In the genomic region with DNA sequence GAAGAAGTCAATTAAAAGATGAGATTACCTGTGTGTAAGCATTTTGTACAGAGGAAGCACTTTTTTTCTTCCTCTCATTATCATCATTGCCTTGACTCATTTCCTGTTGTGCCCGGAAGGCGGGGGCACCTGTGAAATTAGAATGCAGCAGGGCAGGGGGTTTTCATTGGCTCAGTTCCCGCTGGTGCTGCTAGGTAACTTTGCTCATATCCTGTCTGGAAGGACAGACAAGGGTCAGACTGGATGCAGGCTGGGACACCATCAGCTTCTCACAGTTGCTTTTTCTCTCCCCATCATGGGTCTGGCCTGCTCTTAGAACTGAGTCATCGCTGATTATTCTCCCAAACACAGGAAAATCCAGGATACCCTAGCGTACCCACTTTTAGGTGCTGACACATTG, we compare ENCODE assay signal across 11 cellular contexts.
DNase-seq lines count a peak whose midpoint lies in the region; ATAC-seq and TF ChIP-seq lines count a peak whose summit lies in the region.
"Had no signal": no experiment of that assay in that cellular context is flagged by ENCODE, and none has a peak within 500 bp of the region (broad histone marks: within the 10 kb centered on the region; RNA-seq: fewer than 3 reads in every experiment).

No MANE protein-coding gene starts in this region.

- H3K4me3 ChIP-seq in CD4-positive, alpha-beta memory T cell (ENCODE audit: low read length in 2 of 2) = no peak overlapping the region
- no peak overlapping the region for H3K4me3 ChIP-seq in Caco-2 (ENCODE audit: low read depth, low read length)
- H3K4me3 ChIP-seq: BLaER1, SJSA1, smooth muscle cell had no signal

- H3K4me1 ChIP-seq in CD4-positive, alpha-beta memory T cell (ENCODE audit: insufficient read depth, low read length) = peaks cover 15% of the 10 kb centered on the region
- H3K4me1 ChIP-seq in Caco-2 = peaks cover 3% of the 10 kb centered on the region; the same call in 1 of the 2 replicates
- H3K4me1 ChIP-seq: BLaER1 had no signal

- POLR2A ChIA-PET in CD4-positive, alpha-beta memory T cell (lab: Charles Lee; ENCODE audit: partially characterized antibody) = no interaction called here
- POLR2A ChIA-PET in Caco-2 (lab: Charles Lee) = no interaction called here

- ATAC-seq in activated T-cell treated with anti-CD3 and anti-CD28 coated beads, Interleukin-2, amount 50 U/mL, for 4 hours = peak; percentile 85 to 95
- ATAC-seq in memory B cell (ENCODE audit: low read depth) = peak; percentile 38

- no TSS peak for BruUV-seq in Caco-2 (replicated peaks; lab: Mats Ljungman, UMichigan)

- H3K27me3 ChIP-seq in CD4-positive, alpha-beta memory T cell (ENCODE audit: insufficient read depth, low read length) = peaks cover 4% of the 10 kb centered on the region
- H3K27me3 ChIP-seq in Caco-2 (replicated peaks; ENCODE audit: control insufficient read depth, insufficient read depth, low read length) = no peaks in the 10 kb centered on the region
- H3K27me3 ChIP-seq: BLaER1, SJSA1 had no signal

- no peaks in the 10 kb centered on the region for H3K9me3 ChIP-seq in CD4-positive, alpha-beta memory T cell (ENCODE audit: control insufficient read depth in 1 of 2, low read length in 2 of 2)
- H3K9me3 ChIP-seq in Caco-2 = no peaks in the 10 kb centered on the region
- H3K9me3 ChIP-seq: BLaER1, SJSA1 had no signal

- H3K27ac Mint-ChIP-seq in CD4-positive, alpha-beta memory T cell = peak overlapping the region; percentile 26 to 91 (median 81)
- H3K27ac Mint-ChIP-seq in memory B cell = no peak overlapping the region
- no peak overlapping the region for H3K27ac Mint-ChIP-seq in Caco-2 (ENCODE audit: unreplicated experiment)

- no peak for TF ChIP-seq CTCF in Caco-2 (IDR thresholded peaks at IDR 0.05; ENCODE audit: insufficient read depth in 1 of 2, low read depth in 1 of 2, low read length in 1 of 2, severe bottlenecking in 1 of 2, unreplicated experiment in 1 of 2)

- H3K9me3 Mint-ChIP-seq in CD4-positive, alpha-beta memory T cell = no peaks in the 10 kb centered on the region
- no peaks in the 10 kb centered on the region for H3K9me3 Mint-ChIP-seq in activated T-cell treated with anti-CD3 and anti-CD28 coated beads, Interleukin-2, amount 50 U/mL, for 4 hours
- H3K9me3 Mint-ChIP-seq in memory B cell (no peaks in the 10 kb centered on the region), Caco-2 (ENCODE audit: unreplicated experiment) (peaks cover 1% of the 10 kb centered on the region)

- DNase-seq in CD4-positive, alpha-beta memory T cell = peak; percentile 19 to 82 (median 38)
- DNase-seq in NCI-H146 treated with DMSO at 0.1 percent for 48 hours (lab: John Stamatoyannopoulos, UW; ENCODE audit: unreplicated experiment) (peak; percentile 40), memory B cell (ENCODE audit: low spot score in 2 of 2) (no peak), iPS-NIHi11 (ENCODE audit: low spot score) (no peak), GM19238 (ENCODE audit: insufficient read length, low spot score) (no peak), Caco-2 (no peak), NCI-H774 (lab: John Stamatoyannopoulos, UW) (no peak)
- DNase-seq in activated T-cell treated with anti-CD3 and anti-CD28 coated beads, Interleukin-2, amount 50 U/mL, for 4 hours = peak; percentile 35

- CTCF ChIA-PET in CD4-positive, alpha-beta memory T cell (lab: Charles Lee; ENCODE audit: partially characterized antibody) = interaction anchor here (0.9 to 2.7 kb wide), 4 partner anchors 12 to 34 kb away, joined by 3 to 17 read pairs (median 4); no protein-coding TSS in a partner anchor
- CTCF ChIA-PET in Caco-2 (lab: Charles Lee) = no interaction called here

- intact Hi-C loops in CD4-positive, alpha-beta memory T cell (cut with micrococcal nuclease) = no loop called here
- intact Hi-C loops in Caco-2 (cut with micrococcal nuclease; ENCODE audit: unreplicated experiment) = no loop called here

- peak overlapping the region; percentile 15 for H3K27ac ChIP-seq in CD4-positive, alpha-beta memory T cell (ENCODE audit: low read depth, low read length)
- H3K27ac ChIP-seq: BLaER1, SJSA1 had no signal

- peaks cover 6 to 19% (median 12%) of the 10 kb centered on the region in 4 donors for H3K4me1 Mint-ChIP-seq in CD4-positive, alpha-beta memory T cell
- H3K4me1 Mint-ChIP-seq in activated T-cell treated with anti-CD3 and anti-CD28 coated beads, Interleukin-2, amount 50 U/mL, for 4 hours (ENCODE audit: low read depth) = peaks cover 10% of the 10 kb centered on the region
- H3K4me1 Mint-ChIP-seq in memory B cell = peaks cover 3% of the 10 kb centered on the region
- peaks cover 17% of the 10 kb centered on the region for H3K4me1 Mint-ChIP-seq in Caco-2 (ENCODE audit: low read depth, unreplicated experiment)

- H3K36me3 ChIP-seq in CD4-positive, alpha-beta memory T cell (ENCODE audit: insufficient read depth, low read length) = no peaks in the 10 kb centered on the region
- H3K36me3 ChIP-seq in Caco-2 (ENCODE audit: control insufficient read depth, insufficient read depth, low read length) = no peaks in the 10 kb centered on the region
- H3K36me3 ChIP-seq: BLaER1, SJSA1 had no signal

- peaks cover 2 to 3% of the 10 kb centered on the region in 2 donors for H3K27me3 Mint-ChIP-seq in CD4-positive, alpha-beta memory T cell
- H3K27me3 Mint-ChIP-seq in activated T-cell treated with anti-CD3 and anti-CD28 coated beads, Interleukin-2, amount 50 U/mL, for 4 hours (ENCODE audit: low read depth) = peaks cover 10% of the 10 kb centered on the region
- peaks cover 4% of the 10 kb centered on the region for H3K27me3 Mint-ChIP-seq in memory B cell
- H3K27me3 Mint-ChIP-seq in Caco-2 (ENCODE audit: insufficient read depth, unreplicated experiment) = no peaks in the 10 kb centered on the region

- no peaks in the 10 kb centered on the region for H3K36me3 Mint-ChIP-seq in CD4-positive, alpha-beta memory T cell
- H3K36me3 Mint-ChIP-seq in activated T-cell treated with anti-CD3 and anti-CD28 coated beads, Interleukin-2, amount 50 U/mL, for 4 hours (ENCODE audit: insufficient read depth) = no peaks in the 10 kb centered on the region
- H3K36me3 Mint-ChIP-seq in memory B cell (no peaks in the 10 kb centered on the region), Caco-2 (ENCODE audit: insufficient read depth, unreplicated experiment) (peaks cover 2% of the 10 kb centered on the region)

- peak overlapping the region in 6 of 8 donors; percentile 46 to 76 (median 60) for H3K4me3 Mint-ChIP-seq in CD4-positive, alpha-beta memory T cell
- H3K4me3 Mint-ChIP-seq in activated T-cell treated with anti-CD3 and anti-CD28 coated beads, Interleukin-2, amount 50 U/mL, for 4 hours = no peak overlapping the region
- H3K4me3 Mint-ChIP-seq in memory B cell = no peak overlapping the region
- H3K4me3 Mint-ChIP-seq in Caco-2 (ENCODE audit: unreplicated experiment) = no peak overlapping the region

Comparison
In these comparisons a context has a peak if more than half of its experiments do, and no peak if none do; other contexts are left out.
1. DNase-seq: peak in CD4-positive, alpha-beta memory T cell (5 of 5), NCI-H146 treated with DMSO at 0.1 percent for 48 hours (single experiment) and activated T-cell treated with anti-CD3 and anti-CD28 coated beads, Interleukin-2, amount 50 U/mL, for 4 hours (single experiment); none in memory B cell (0 of 2), iPS-NIHi11 (single experiment), GM19238 (single experiment), Caco-2 (0 of 2) and NCI-H774 (single experiment).
2. H3K27ac Mint-ChIP-seq: peak in CD4-positive, alpha-beta memory T cell (7 of 7); none in memory B cell (single experiment) and Caco-2 (single experiment).
3. H3K4me3 Mint-ChIP-seq: peak in CD4-positive, alpha-beta memory T cell (6 of 8); none in activated T-cell treated with anti-CD3 and anti-CD28 coated beads, Interleukin-2, amount 50 U/mL, for 4 hours (single experiment), memory B cell (single experiment) and Caco-2 (single experiment).